In genomic region chr17:8844229-8845218, GRCh38 we compare ENCODE assay signal across 2 cellular contexts.
TF ChIP-seq lines count a peak whose summit lies in the region.

No MANE protein-coding gene starts in this region.

TF ChIP-seq in HEK293, 187 proteins besides CTCF, POLR2A, EP300 and RAD21:
- peak; percentile 79 for TF ChIP-seq ZNF146 (tag by site-specific recombination; IDR thresholded peaks at IDR 0.05)
- TF ChIP-seq BCL11A (tag by site-specific recombination; IDR thresholded peaks at IDR 0.05; ENCODE audit: low read depth) = no peak
- no peak for TF ChIP-seq ZNF148 (tag by site-specific recombination; IDR thresholded peaks at IDR 0.05; ENCODE audit: borderline replicate concordance)
- TF ChIP-seq GFI1B (tag by site-specific recombination; IDR thresholded peaks at IDR 0.05) = no peak

TF ChIP-seq in GM12878, 131 proteins besides CTCF, POLR2A, EP300 and RAD21:
- TF ChIP-seq TCF7 (IDR thresholded peaks at IDR 0.05; ENCODE audit: borderline replicate concordance) (no peak), ZNF217 (IDR thresholded peaks at IDR 0.05) (0 out of 2 replicates have a peak, but pooled peaks have one; percentile 32), SIX5 (IDR thresholded peaks at IDR 0.05; ENCODE audit: low read depth, low read length, severe bottlenecking) (no peak), KLF5 (IDR thresholded peaks at IDR 0.05; ENCODE audit: partially characterized antibody) (no peak), SMAD5 (IDR thresholded peaks at IDR 0.05; ENCODE audit: low read depth) (peak; percentile 34; the same call in 1 of the 2 replicates), JUND (IDR thresholded peaks at IDR 0.05; ENCODE audit: low read depth, low read length) (no peak), JUNB (IDR thresholded peaks at IDR 0.05) (peak; percentile 38), SIN3A (IDR thresholded peaks at IDR 0.05; ENCODE audit: low read depth, low read length) (no peak), KDM1A (IDR thresholded peaks at IDR 0.05; ENCODE audit: borderline replicate concordance) (no peak), ZBED1 (IDR thresholded peaks at IDR 0.05; ENCODE audit: borderline replicate concordance) (no peak), USF1 (IDR thresholded peaks at IDR 0.05; ENCODE audit: borderline replicate concordance, extremely low read length, insufficient read depth, low read depth, low read length) (no peak), GABPA (IDR thresholded peaks at IDR 0.05; ENCODE audit: low read depth) (no peak), SREBF2 (IDR thresholded peaks at IDR 0.05; ENCODE audit: low read length) (no peak), PML (IDR thresholded peaks at IDR 0.05; ENCODE audit: low read length) (no peak), POU2F2 (IDR thresholded peaks at IDR 0.05; ENCODE audit: borderline replicate concordance, low read depth, low read length) (no peak), CREM (IDR thresholded peaks at IDR 0.05; ENCODE audit: low read depth) (no peak), BRCA1 (IDR thresholded peaks at IDR 0.05; ENCODE audit: low read depth, low read length) (no peak), PRDM15 (CRISPR knock-in tag; IDR thresholded peaks at IDR 0.05) (no peak), ZNF274 (IDR thresholded peaks at IDR 0.05; ENCODE audit: insufficient read depth, insufficient read length) (no peak), E4F1 (IDR thresholded peaks at IDR 0.05; ENCODE audit: borderline replicate concordance, partially characterized antibody) (no peak), SREBF1 (IDR thresholded peaks at IDR 0.05; ENCODE audit: low read length) (no peak), NKRF (conservative IDR thresholded peaks at IDR 0.05) (no peak), BCLAF1 (IDR thresholded peaks at IDR 0.05) (no peak), SPI1 (IDR thresholded peaks at IDR 0.05; ENCODE audit: borderline replicate concordance, insufficient read depth, low read depth, low read length) (no peak), SMC3 (IDR thresholded peaks at IDR 0.05; ENCODE audit: borderline replicate concordance, low read length) (no peak), IRF5 (IDR thresholded peaks at IDR 0.05; ENCODE audit: borderline replicate concordance) (no peak), EED (IDR thresholded peaks at IDR 0.05; ENCODE audit: low read depth) (no peak), IKZF2 (IDR thresholded peaks at IDR 0.05) (no peak), WRNIP1 (IDR thresholded peaks at IDR 0.05; ENCODE audit: borderline replicate concordance, low read depth, low read length) (no peak), TBL1XR1 (IDR thresholded peaks at IDR 0.05; ENCODE audit: low read depth, low read length) (no peak), SMARCA5 (IDR thresholded peaks at IDR 0.05) (0 out of 2 replicates have a peak, but pooled peaks have one; percentile 55), MEF2B (IDR thresholded peaks at IDR 0.05; ENCODE audit: partially characterized antibody, poor library complexity, severe bottlenecking) (peak; percentile 15), BCL3 (IDR thresholded peaks at IDR 0.05; ENCODE audit: borderline replicate concordance, insufficient read depth, low read depth, low read length, poor library complexity, severe bottlenecking) (no peak), RAD51 (IDR thresholded peaks at IDR 0.05) (no peak)
